ENCODE assay signal across 14 cellular contexts in the genomic region with DNA sequence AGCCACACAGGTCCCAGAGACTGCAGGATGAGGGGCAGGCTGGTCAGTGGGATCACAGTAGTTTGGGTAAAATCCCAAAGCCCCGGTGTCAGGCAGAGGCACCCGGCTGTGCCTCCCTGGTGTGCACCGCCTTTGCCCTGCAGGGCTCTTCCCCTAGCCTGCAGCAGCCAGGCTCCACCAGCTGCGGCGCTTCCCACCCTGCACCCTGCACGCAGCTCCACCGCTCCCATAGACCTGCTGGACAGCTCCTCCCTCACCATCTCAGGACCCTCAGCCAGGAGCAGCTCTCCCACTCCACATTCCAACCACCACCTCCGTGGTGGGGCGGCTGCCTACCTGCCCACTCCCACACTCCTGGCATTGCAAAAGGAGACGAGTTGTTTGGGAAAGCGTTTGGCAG.
DNase-seq lines count a peak whose midpoint lies in the region; FAIRE-seq and TF ChIP-seq lines count a peak whose summit lies in the region.
"Had no signal": no experiment of that assay in that cellular context is flagged by ENCODE, and none has a peak within 500 bp of the region (broad histone marks: within the 10 kb centered on the region; RNA-seq: fewer than 3 reads in every experiment).

No MANE protein-coding gene starts in this region.

- H2AFZ ChIP-seq in H1 (ENCODE audit: low read length), result no peak overlapping the region
- H2AFZ ChIP-seq in neuronal stem cell (ENCODE audit: low read length), result no peak overlapping the region

- no peak overlapping the region for H3K23ac ChIP-seq in H1 (ENCODE audit: insufficient read length)
- H3K23ac ChIP-seq in neuronal stem cell (ENCODE audit: low read depth, low read length, poor library complexity), result peak overlapping the region; percentile 60

- H4K91ac ChIP-seq in H1 (replicated peaks; ENCODE audit: insufficient read length, low read length) (no peak overlapping the region), neuronal stem cell (ENCODE audit: low read depth, low read length, poor library complexity) (no peak overlapping the region)

- no peak overlapping the region for H3K4me3 ChIP-seq in Jurkat, Clone E6-1 (ENCODE audit: low read length)
- H3K4me3 ChIP-seq in H1 (ENCODE audit: extremely low read depth in 1 of 4, insufficient read depth in 2 of 4, low read depth in 3 of 4, low read length in 4 of 4), result no peak overlapping the region
- H3K4me3 ChIP-seq in neuronal stem cell (ENCODE audit: low read length in 2 of 2), result no peak overlapping the region
- no peak overlapping the region for H3K4me3 ChIP-seq in CD8-positive, alpha-beta memory T cell (ENCODE audit: low read length)
- no peak overlapping the region for H3K4me3 ChIP-seq in brain microvascular endothelial cell (ENCODE audit: low read depth, low read length)
- H3K4me3 ChIP-seq: body of pancreas had no signal

- TF ChIP-seq EP300 in H1 (IDR thresholded peaks at IDR 0.05; ENCODE audit: borderline replicate concordance in 1 of 2, low read depth in 2 of 2, low read length in 2 of 2), result no peak

- H3K79me2 ChIP-seq in H1 (ENCODE audit: control insufficient read depth in 1 of 2, insufficient read depth in 2 of 2, low read length in 2 of 2), result no peaks in the 10 kb centered on the region

- H3K4me3 Mint-ChIP-seq in CD8-positive, alpha-beta memory T cell, result no peak overlapping the region
- H3K4me3 Mint-ChIP-seq: activated T-cell treated with anti-CD3 and anti-CD28 coated beads, Interleukin-2, amount 50 U/mL, for 24 hours had no signal

- no peak overlapping the region for H3K56ac ChIP-seq in H1 (replicated peaks; ENCODE audit: insufficient read length, low read depth, low read length)

- H3K79me1 ChIP-seq in H1 (ENCODE audit: low read depth, low read length), result no peaks in the 10 kb centered on the region
- no peaks in the 10 kb centered on the region for H3K79me1 ChIP-seq in neuronal stem cell (ENCODE audit: low read depth, low read length)

- no peak overlapping the region for H4K5ac ChIP-seq in H1 (ENCODE audit: insufficient read length, low read depth, low read length)

- H3K9me3 Mint-ChIP-seq in CD8-positive, alpha-beta memory T cell, result peaks cover 0 to 4% (median 0%) of the 10 kb centered on the region in 5 donors
- H3K9me3 Mint-ChIP-seq: activated T-cell treated with anti-CD3 and anti-CD28 coated beads, Interleukin-2, amount 50 U/mL, for 24 hours had no signal

- H3K18ac ChIP-seq in H1 (ENCODE audit: extremely low read depth, low read length) (no peak overlapping the region), neuronal stem cell (ENCODE audit: low read length) (no peak overlapping the region)

- WGBS in H1 (ENCODE audit: extremely low coverage in 1 of 2, insufficient coverage in 1 of 2, insufficient read length in 1 of 2, insufficient replicate concordance in 2 of 2, low coverage in 1 of 2, low lambda C conversion rate in 2 of 2, missing lambda C conversion rate in 1 of 2), 2 experiments, result 75% methylated on average over 11 of the region's 11 CpGs; no CpG with 5 or more reads in 1 of the 2 experiments
- no CpG with 5 or more reads among the region's 11 CpGs for WGBS in neuronal stem cell (ENCODE audit: extremely low coverage in 2 of 2, insufficient read length in 2 of 2, insufficient replicate concordance in 1 of 2), 2 donors

- H3K27ac ChIP-seq in H1 (ENCODE audit: low read depth, low read length) (no peak overlapping the region), neuronal stem cell (replicated peaks; ENCODE audit: low read length) (no peak overlapping the region), brain microvascular endothelial cell (no peak overlapping the region)
- H3K27ac ChIP-seq in CD8-positive, alpha-beta memory T cell (ENCODE audit: low read depth, low read length), result no peak overlapping the region
- H3K27ac ChIP-seq: body of pancreas, RWPE1 had no signal

- H3K36me3 Mint-ChIP-seq in CD8-positive, alpha-beta memory T cell, result no peaks in the 10 kb centered on the region

- no peak for FAIRE-seq in H1 (lab: Jason Lieb, UNC)
- FAIRE-seq: GM12891, TTC549 had no signal

- H2AK5ac ChIP-seq in H1 (ENCODE audit: low read depth, low read length) (no peak overlapping the region), neuronal stem cell (ENCODE audit: low read depth, low read length) (no peak overlapping the region)

- H3K36me3 ChIP-seq in H1 (ENCODE audit: control insufficient read depth in 2 of 4, insufficient read depth in 4 of 4, low read length in 3 of 4), result no peaks in the 10 kb centered on the region
- H3K36me3 ChIP-seq in neuronal stem cell (replicated peaks in 1 of 2; ENCODE audit: control insufficient read depth in 2 of 2, insufficient read depth in 2 of 2, low read length in 2 of 2), result no peaks in the 10 kb centered on the region
- no peaks in the 10 kb centered on the region for H3K36me3 ChIP-seq in CD8-positive, alpha-beta memory T cell (ENCODE audit: insufficient read depth, low read length)
- H3K36me3 ChIP-seq in brain microvascular endothelial cell (replicated peaks), result no peaks in the 10 kb centered on the region

- in situ Hi-C loops in brain microvascular endothelial cell (cut with HindIII; ENCODE audit: low pct_ligation_motif_present, low sequenced_read_pairs), result no loop called here

- DNase-seq in ELF-1 (ENCODE audit: low read depth, low spot score), result peak; percentile 69
- peak; percentile 24 for DNase-seq in Jurkat, Clone E6-1 (ENCODE audit: low read depth, low spot score)
- DNase-seq in H1 (ENCODE audit: low read depth in 1 of 2, low spot score in 2 of 2), result peak in 1 of 2 experiments; percentile 7
- DNase-seq in neuronal stem cell (ENCODE audit: low spot score), result no peak
- no peak for DNase-seq in CD8-positive, alpha-beta memory T cell
- DNase-seq in HuH-7.5 (ENCODE audit: low spot score), result no peak
- DNase-seq in brain microvascular endothelial cell, result no peak
- no peak for DNase-seq in SKM-1 (lab: John Stamatoyannopoulos, UW; ENCODE audit: unreplicated experiment)
- DNase-seq: activated T-cell treated with anti-CD3 and anti-CD28 coated beads, Interleukin-2, amount 50 U/mL, for 24 hours; body of pancreas; NCI-H226 had no signal

- H4K8ac ChIP-seq in H1 (ENCODE audit: extremely low read depth, insufficient read depth, low read length) (no peak overlapping the region), neuronal stem cell (ENCODE audit: low read depth, low read length) (no peak overlapping the region)

- no peaks in the 10 kb centered on the region for H3K4me1 Mint-ChIP-seq in CD8-positive, alpha-beta memory T cell

- H3K9me3 ChIP-seq in H1 (ENCODE audit: insufficient read depth in 2 of 2, low read depth in 1 of 2, low read length in 1 of 2), result no peaks in the 10 kb centered on the region
- peaks cover 0 to 1% of the 10 kb centered on the region in 2 donors for H3K9me3 ChIP-seq in neuronal stem cell (replicated peaks in 1 of 2; ENCODE audit: control insufficient read depth in 2 of 2, insufficient read depth in 1 of 2, low read depth in 1 of 2, low read length in 2 of 2)
- H3K9me3 ChIP-seq in CD8-positive, alpha-beta memory T cell (ENCODE audit: low read length), result no peaks in the 10 kb centered on the region

- no peaks in the 10 kb centered on the region for H4K20me1 ChIP-seq in H1 (replicated peaks in 1 of 2; ENCODE audit: control insufficient read depth in 1 of 2, insufficient read depth in 2 of 2, low read length in 2 of 2)

- peak; percentile 46 to 80 (median 73) for TF ChIP-seq CTCF in H1 (IDR thresholded peaks at IDR 0.05; ENCODE audit: control extremely low read depth in 1 of 3, insufficient read depth in 1 of 3, low read depth in 1 of 3, low read length in 3 of 3)
- TF ChIP-seq CTCF in brain microvascular endothelial cell (IDR thresholded peaks at IDR 0.05; ENCODE audit: low read depth, low read length, missing control alignments), result no peak

- no peak overlapping the region for H2BK5ac ChIP-seq in H1 (ENCODE audit: low read depth, low read length)
- H2BK5ac ChIP-seq in neuronal stem cell (ENCODE audit: low read length), result no peak overlapping the region

- no peak overlapping the region for H3K4ac ChIP-seq in H1 (replicated peaks; ENCODE audit: insufficient read length, low read depth, low read length)
- no peak overlapping the region for H3K4ac ChIP-seq in neuronal stem cell (ENCODE audit: low read length)

- H3K23me2 ChIP-seq in H1 (ENCODE audit: low read depth, low read length), result no peaks in the 10 kb centered on the region

- H2BK12ac ChIP-seq in H1 (ENCODE audit: low read depth, low read length) (no peak overlapping the region), neuronal stem cell (ENCODE audit: low read length) (no peak overlapping the region)

- H2BK120ac ChIP-seq in H1 (replicated peaks; ENCODE audit: low read depth, low read length) (no peak overlapping the region), neuronal stem cell (ENCODE audit: low read depth, low read length) (no peak overlapping the region)

- H3K9ac ChIP-seq in H1 (replicated peaks in 1 of 4; ENCODE audit: extremely low read depth in 1 of 4, low read depth in 3 of 4, low read length in 3 of 4) (no peak overlapping the region), neuronal stem cell (ENCODE audit: low read depth, low read length, poor library complexity) (peak overlapping the region; percentile 34)

- TF ChIP-seq POLR2A in H1 (IDR thresholded peaks at IDR 0.05; ENCODE audit: control extremely low read depth in 1 of 2, low read depth in 2 of 2, low read length in 2 of 2), result no peak

- no peak overlapping the region for H3K14ac ChIP-seq in H1 (ENCODE audit: insufficient read length)
- H3K14ac ChIP-seq in neuronal stem cell (ENCODE audit: low read length), result no peak overlapping the region

- H3K27me3 Mint-ChIP-seq in CD8-positive, alpha-beta memory T cell, result peaks cover 16 to 40% of the 10 kb centered on the region in 2 donors

- no peak overlapping the region for H2BK15ac ChIP-seq in H1 (ENCODE audit: low read length)
- H2BK15ac ChIP-seq in neuronal stem cell (ENCODE audit: low read length), result no peak overlapping the region

- no peak overlapping the region for H2BK20ac ChIP-seq in H1 (ENCODE audit: low read length)

- H3K27ac Mint-ChIP-seq in CD8-positive, alpha-beta memory T cell, result no peak overlapping the region
- H3K27ac Mint-ChIP-seq: activated T-cell treated with anti-CD3 and anti-CD28 coated beads, Interleukin-2, amount 50 U/mL, for 24 hours had no signal

- TF ChIP-seq RAD21 in H1 (IDR thresholded peaks at IDR 0.05 in 1 of 2, conservative IDR thresholded peaks at IDR 0.05 in 1 of 2; ENCODE audit: low read depth in 2 of 2, low read length in 2 of 2), result peak; percentile 46 to 54

- CTCF ChIA-PET in H1 (lab: Charles Lee; ENCODE audit: partially characterized antibody), result no interaction called here
- CTCF ChIA-PET in CD8-positive, alpha-beta memory T cell (lab: Charles Lee), result no interaction called here

- no peaks in the 10 kb centered on the region for H3K27me3 ChIP-seq in H1 (replicated peaks in 1 of 4; ENCODE audit: control insufficient read depth in 3 of 4, extremely low read depth in 1 of 4, insufficient read depth in 3 of 4, low read length in 3 of 4)
- peaks cover 0 to 3% (median 0%) of the 10 kb centered on the region in 3 experiments for H3K27me3 ChIP-seq in neuronal stem cell (ENCODE audit: control insufficient read depth in 3 of 3, insufficient read depth in 3 of 3, low read depth in 1 of 3, low read length in 3 of 3)
- no peaks in the 10 kb centered on the region for H3K27me3 ChIP-seq in CD8-positive, alpha-beta memory T cell (ENCODE audit: insufficient read depth, low read length, poor library complexity, severe bottlenecking)
- no peaks in the 10 kb centered on the region for H3K27me3 ChIP-seq in brain microvascular endothelial cell (replicated peaks)
- H3K27me3 ChIP-seq: body of pancreas had no signal

- POLR2A ChIA-PET in H1 (lab: Charles Lee; ENCODE audit: partially characterized antibody), result no interaction called here
- POLR2A ChIA-PET in CD8-positive, alpha-beta memory T cell (lab: Charles Lee), result no interaction called here

- H3K4me1 ChIP-seq in H1 (replicated peaks in 1 of 4; ENCODE audit: control insufficient read depth in 3 of 4, insufficient read depth in 4 of 4, low read length in 3 of 4), result peaks cover 0 to 6% (median 4%) of the 10 kb centered on the region in 4 experiments; a peak in 3 of 7 replicates
- H3K4me1 ChIP-seq in neuronal stem cell (ENCODE audit: control insufficient read depth in 2 of 2, insufficient read depth in 1 of 2, low read depth in 1 of 2, low read length in 2 of 2), result peaks cover 0 to 7% of the 10 kb centered on the region in 2 donors
- no peaks in the 10 kb centered on the region for H3K4me1 ChIP-seq in CD8-positive, alpha-beta memory T cell (ENCODE audit: insufficient read depth, low read length)

- no peak overlapping the region for H3K4me2 ChIP-seq in H1 (ENCODE audit: insufficient read depth in 1 of 2, low read depth in 2 of 2, low read length in 2 of 2)
- no peak overlapping the region for H3K4me2 ChIP-seq in neuronal stem cell (ENCODE audit: insufficient read depth, low read length, poor library complexity, severe bottlenecking)

Comparison
In these comparisons a context has a peak if more than half of its experiments do, and no peak if none do; other contexts are left out.
1. DNase-seq: peak in ELF-1 (single experiment) and Jurkat, Clone E6-1 (single experiment); none in neuronal stem cell (single experiment), CD8-positive, alpha-beta memory T cell (0 of 5), HuH-7.5 (single experiment), brain microvascular endothelial cell (single experiment) and SKM-1 (single experiment).